In genomic region chr19:4053423-4054324, GRCh38 we compare ENCODE assay signal across 11 cellular contexts. TPM values are rescaled to one million over a fixed set of nuclear protein-coding genes. Genes with fewer than 3 reads are reported as not detected.
DNase-seq lines count a peak whose midpoint lies in the region; ATAC-seq and TF ChIP-seq lines count a peak whose summit lies in the region.
"Had no signal": no experiment of that assay in that cellular context is flagged by ENCODE, and none has a peak within 500 bp of the region (broad histone marks: within the 10 kb centered on the region; RNA-seq: fewer than 3 reads in every experiment).

No MANE protein-coding gene starts in this region.

- TF ChIP-seq POLR2A in GM18505 (IDR thresholded peaks at IDR 0.05; ENCODE audit: borderline replicate concordance, extremely low read depth, insufficient read depth, insufficient read length) (peak; percentile 36), esophagus squamous epithelium (IDR thresholded peaks at IDR 0.05) (no peak)

- no peak overlapping the region for H2AFZ ChIP-seq in smooth muscle cell (ENCODE audit: low read depth)

- 76 to 82% methylated on average over 54 to 60 of the region's 82 CpGs for WGBS in esophagus squamous epithelium, 2 donors
- 93% methylated on average over 50 of the region's 82 CpGs for WGBS in smooth muscle cell (ENCODE audit: low lambda C conversion rate)

- POLR2A ChIA-PET in activated B cell treated with CpG ODN at 0.5 μM for 24 hours (lab: Charles Lee): no interaction called here

- peak overlapping the region; percentile 58 for H3K4me2 ChIP-seq in smooth muscle cell

- no peak overlapping the region for H3K4me3 Mint-ChIP-seq in activated B cell treated with CpG ODN at 0.5 μM for 24 hours

- H3F3A ChIP-seq in smooth muscle cell (ENCODE audit: low read depth): peaks cover 10% of the 10 kb centered on the region

- no peak overlapping the region for H3K9ac ChIP-seq in smooth muscle cell (ENCODE audit: low read depth)

- intact Hi-C loops in activated B cell treated with CpG ODN at 0.5 μM for 24 hours (cut with micrococcal nuclease): no loop called here
- intact Hi-C loops in esophagus squamous epithelium (cut with DNase I): loop anchor here (10.0 kb wide), 1 partner anchor 81 kb away; no protein-coding TSS in a partner anchor

- H3K36me3 Mint-ChIP-seq in activated B cell treated with CpG ODN at 0.5 μM for 24 hours (ENCODE audit: low read depth): peaks cover 64% of the 10 kb centered on the region

- H3K27me3 ChIP-seq in esophagus squamous epithelium (no peaks in the 10 kb centered on the region), smooth muscle cell (ENCODE audit: low read depth) (no peaks in the 10 kb centered on the region)

- no peak for TF ChIP-seq CTCF in activated B cell treated with CpG ODN at 0.5 μM for 24 hours (IDR thresholded peaks at IDR 0.05)
- TF ChIP-seq CTCF in esophagus squamous epithelium (IDR thresholded peaks at IDR 0.05): no peak
- no peak for TF ChIP-seq CTCF in smooth muscle cell (IDR thresholded peaks at IDR 0.05; ENCODE audit: borderline replicate concordance, insufficient read depth, poor library complexity, severe bottlenecking)

- H3K27ac ChIP-seq in esophagus squamous epithelium: peak overlapping the region in 3 of 4 donors; percentile 78 to 89 (median 88)
- H3K27ac ChIP-seq in smooth muscle cell (ENCODE audit: low read depth): no peak overlapping the region

- H3K9me3 Mint-ChIP-seq in activated B cell treated with CpG ODN at 0.5 μM for 24 hours: no peaks in the 10 kb centered on the region

- H3K9me3 ChIP-seq in esophagus squamous epithelium (no peaks in the 10 kb centered on the region), smooth muscle cell (replicated peaks; ENCODE audit: low read depth) (no peaks in the 10 kb centered on the region)

- no peaks in the 10 kb centered on the region for H3K27me3 Mint-ChIP-seq in activated B cell treated with CpG ODN at 0.5 μM for 24 hours

- peaks cover 38% of the 10 kb centered on the region for H3K4me1 Mint-ChIP-seq in activated B cell treated with CpG ODN at 0.5 μM for 24 hours

- peaks cover 97% of the 10 kb centered on the region for H4K20me1 ChIP-seq in smooth muscle cell (ENCODE audit: low read depth)

- H3K4me3 ChIP-seq in esophagus squamous epithelium: peak overlapping the region in 2 of 4 donors; percentile 22 to 51
- no peak overlapping the region for H3K4me3 ChIP-seq in smooth muscle cell

- H3K27ac Mint-ChIP-seq in activated B cell treated with CpG ODN at 0.5 μM for 24 hours: peak overlapping the region; percentile 51

- H3K79me2 ChIP-seq in smooth muscle cell (ENCODE audit: low read depth): peaks cover 89% of the 10 kb centered on the region

- H3K36me3 ChIP-seq in esophagus squamous epithelium: peaks cover 28 to 87% (median 30%) of the 10 kb centered on the region in 3 donors
- H3K36me3 ChIP-seq in smooth muscle cell (ENCODE audit: low read depth): no peaks in the 10 kb centered on the region

- no peak for DNase-seq in activated B cell treated with CpG ODN at 0.5 μM for 24 hours
- DNase-seq in esophagus squamous epithelium (lab: John Stamatoyannopoulos, UW): no peak
- no peak for DNase-seq in smooth muscle cell (lab: John Stamatoyannopoulos, UW; ENCODE audit: unreplicated experiment)
- DNase-seq in dermis blood vessel endothelial cell: no peak
- no peak for DNase-seq in putamen (ENCODE audit: low spot score)
- DNase-seq in NCI-H2081 (lab: John Stamatoyannopoulos, UW): no peak
- DNase-seq in epidermal melanocyte (ENCODE audit: insufficient read length, low spot score): no peak
- DNase-seq: DMS153, hypothalamus, NCI-H1092 had no signal

- H3K4me1 ChIP-seq in esophagus squamous epithelium (peaks cover 50 to 96% (median 53%) of the 10 kb centered on the region in 3 donors), smooth muscle cell (ENCODE audit: low read depth) (peaks cover under 1% of the 10 kb centered on the region)

- ATAC-seq in GM18505 (IDR thresholded peaks at IDR 0.05; ENCODE audit: unreplicated experiment): no peak
- no peak for ATAC-seq in activated B cell treated with CpG ODN at 0.5 μM for 24 hours (ENCODE audit: low read depth)

- CTCF ChIA-PET in activated B cell treated with CpG ODN at 0.5 μM for 24 hours (lab: Charles Lee): no interaction called here

RNA-seq across cellular contexts. Expression of gene ZBTB7A, which starts 13.0 kb away (rescaled TPM):
- total RNA-seq in activated B cell treated with CpG ODN at 0.5 μM for 24 hours: 44.5 and 49.2 TPM in 2 replicates
- total RNA-seq in esophagus squamous epithelium: 100 to 1,000 TPM in 1 of 4 donors, 10 to 100 TPM in 3; 60.5 to 187 (median 81.2) TPM
- total RNA-seq in smooth muscle cell: 13.3 and 16.1 TPM in 2 replicates
- polyA plus RNA-seq in smooth muscle cell: 36.0 and 53.4 TPM in 2 replicates
- 17.4 and 30.3 TPM in 2 replicates for total RNA-seq in dermis blood vessel endothelial cell

RNA-seq across cellular contexts. Expression of gene PIAS4, which starts 46.1 kb away (rescaled TPM):
- total RNA-seq in activated B cell treated with CpG ODN at 0.5 μM for 24 hours: 36.4 and 37.2 TPM in 2 replicates
- 10 to 100 TPM; 11.4 to 15.1 (median 13.0) TPM for total RNA-seq in esophagus squamous epithelium
- 15.6 and 17.3 TPM in 2 replicates for total RNA-seq in smooth muscle cell
- polyA plus RNA-seq in smooth muscle cell: 8.1 and 14.0 TPM in 2 replicates
- 22.0 and 27.2 TPM in 2 replicates for total RNA-seq in dermis blood vessel endothelial cell
